In genomic region chr10:73357821-73358220, GRCh38 we compare ENCODE assay signal across 9 cellular contexts. TPM values are rescaled to one million over a fixed set of nuclear protein-coding genes. Genes with fewer than 3 reads are reported as not detected.
DNase-seq lines count a peak whose midpoint lies in the region; ATAC-seq lines count a peak whose summit lies in the region.
"Had no signal": no experiment of that assay in that cellular context is flagged by ENCODE, and none has a peak within 500 bp of the region (broad histone marks: within the 10 kb centered on the region; RNA-seq: fewer than 3 reads in every experiment).

No MANE protein-coding gene starts in this region.

- H3K9me3 Mint-ChIP-seq in stimulated activated naive CD8-positive, alpha-beta T cell treated with anti-CD3 and anti-CD28 coated beads, Interleukin-15, Interleukin-2, amounts not matched to agents 100 ng/mL and 50 ng/mL, for 24 hours, result no peaks in the 10 kb centered on the region

- H3K27ac ChIP-seq in caudate nucleus (ENCODE audit: low read depth, low read length) (peak overlapping the region; percentile 42), mucosa of rectum (ENCODE audit: low read depth in 2 of 2, low read length in 2 of 2) (no peak overlapping the region), aorta (ENCODE audit: low read depth in 1 of 2, low read length in 2 of 2) (no peak overlapping the region)

- H3K36me3 ChIP-seq in mucosa of rectum (ENCODE audit: control insufficient read depth in 2 of 2, insufficient read depth in 2 of 2, low read length in 2 of 2), result no peaks in the 10 kb centered on the region
- no peaks in the 10 kb centered on the region for H3K36me3 ChIP-seq in aorta (ENCODE audit: control insufficient read depth in 1 of 2, insufficient read depth in 2 of 2, low read length in 1 of 2)

- peak overlapping the region; percentile 85 to 93 for H3K4me3 ChIP-seq in mucosa of rectum (ENCODE audit: low read length in 2 of 2)
- H3K4me3 ChIP-seq in aorta (ENCODE audit: low read length in 2 of 2), result peak overlapping the region; percentile 33 to 84

- H3K4me1 ChIP-seq in mucosa of rectum (ENCODE audit: control insufficient read depth in 2 of 2, insufficient read depth in 2 of 2, low read length in 2 of 2) (peaks cover 2 to 4% of the 10 kb centered on the region in 2 donors), aorta (ENCODE audit: control insufficient read depth in 1 of 2, insufficient read depth in 2 of 2, low read length in 2 of 2) (no peaks in the 10 kb centered on the region)

- H3K27me3 Mint-ChIP-seq in stimulated activated naive CD8-positive, alpha-beta T cell treated with anti-CD3 and anti-CD28 coated beads, Interleukin-15, Interleukin-2, amounts not matched to agents 100 ng/mL and 50 ng/mL, for 24 hours, result no peaks in the 10 kb centered on the region

- peaks cover 14% of the 10 kb centered on the region for H3K4me1 Mint-ChIP-seq in stimulated activated naive CD8-positive, alpha-beta T cell treated with anti-CD3 and anti-CD28 coated beads, Interleukin-15, Interleukin-2, amounts not matched to agents 100 ng/mL and 50 ng/mL, for 24 hours (ENCODE audit: low read depth)

- H3K27me3 ChIP-seq in mucosa of rectum (ENCODE audit: control insufficient read depth in 2 of 2, insufficient read depth in 2 of 2, low read length in 2 of 2) (no peaks in the 10 kb centered on the region), aorta (ENCODE audit: control insufficient read depth in 1 of 2, insufficient read depth in 2 of 2, low read length in 1 of 2) (no peaks in the 10 kb centered on the region)

- DNase-seq in stimulated activated naive CD8-positive, alpha-beta T cell treated with anti-CD3 and anti-CD28 coated beads, Interleukin-15, Interleukin-2, amounts not matched to agents 100 U/mL and 50 U/mL, for 24 hours, result no peak
- DNase-seq in caudate nucleus (lab: John Stamatoyannopoulos, UW), result no peak
- DNase-seq in aorta, result no peak
- no peak for DNase-seq in COR-L47 (lab: John Stamatoyannopoulos, UW)
- no peak for DNase-seq in AML-193 (lab: John Stamatoyannopoulos, UW)
- DNase-seq in MV-4-11 (lab: John Stamatoyannopoulos, UW), result no peak
- DNase-seq: DND-41 had no signal

- H3K4me3 Mint-ChIP-seq in stimulated activated naive CD8-positive, alpha-beta T cell treated with anti-CD3 and anti-CD28 coated beads, Interleukin-15, Interleukin-2, amounts not matched to agents 100 ng/mL and 50 ng/mL, for 24 hours, result peak overlapping the region; percentile 95

- H3K9me3 ChIP-seq in mucosa of rectum (ENCODE audit: control insufficient read depth in 2 of 2, low read length in 2 of 2), result no peaks in the 10 kb centered on the region
- H3K9me3 ChIP-seq in aorta (ENCODE audit: control insufficient read depth, low read length), result no peaks in the 10 kb centered on the region

- peak overlapping the region; percentile 95 for H3K27ac Mint-ChIP-seq in stimulated activated naive CD8-positive, alpha-beta T cell treated with anti-CD3 and anti-CD28 coated beads, Interleukin-15, Interleukin-2, amounts not matched to agents 100 ng/mL and 50 ng/mL, for 24 hours

- H3K9ac ChIP-seq in mucosa of rectum (ENCODE audit: low read depth in 1 of 2, low read length in 2 of 2), result peak overlapping the region; percentile 58 to 85

- 29 to 35% methylated on average over 5 of the region's 5 CpGs for WGBS in aorta, 2 donors

- no peaks in the 10 kb centered on the region for H3K36me3 Mint-ChIP-seq in stimulated activated naive CD8-positive, alpha-beta T cell treated with anti-CD3 and anti-CD28 coated beads, Interleukin-15, Interleukin-2, amounts not matched to agents 100 ng/mL and 50 ng/mL, for 24 hours (ENCODE audit: low read depth)

- intact Hi-C loops in aorta (cut with DNase I), result no loop called here

- no peak for ATAC-seq in stimulated activated naive CD8-positive, alpha-beta T cell treated with anti-CD3 and anti-CD28 coated beads, Interleukin-15, Interleukin-2, amounts not matched to agents 100 U/mL and 50 U/mL, for 24 hours
- ATAC-seq in aorta (ENCODE audit: low FRiP score), result no peak

RNA-seq across cellular contexts. Expression of gene CFAP70, which starts 0.8 kb away (rescaled TPM):
- 1 to 10 TPM in 1 of 2 donors, under 1 TPM in 1; 0.94 to 2.4 TPM for total RNA-seq in aorta
- 1 to 10 TPM in 1 of 2 donors, under 1 TPM in 1; 0.25 to 2.8 TPM for polyA plus RNA-seq in aorta

RNA-seq across cellular contexts. Expression of gene ANXA7, which starts 56.0 kb away (rescaled TPM):
- total RNA-seq in aorta, result 100 to 1,000 TPM; 116 to 125 TPM
- polyA plus RNA-seq in aorta, result 10 to 100 TPM; 72.4 to 88.3 TPM
